Comparison of ENCODE assay signal across 1 cellular context in the genomic region with DNA sequence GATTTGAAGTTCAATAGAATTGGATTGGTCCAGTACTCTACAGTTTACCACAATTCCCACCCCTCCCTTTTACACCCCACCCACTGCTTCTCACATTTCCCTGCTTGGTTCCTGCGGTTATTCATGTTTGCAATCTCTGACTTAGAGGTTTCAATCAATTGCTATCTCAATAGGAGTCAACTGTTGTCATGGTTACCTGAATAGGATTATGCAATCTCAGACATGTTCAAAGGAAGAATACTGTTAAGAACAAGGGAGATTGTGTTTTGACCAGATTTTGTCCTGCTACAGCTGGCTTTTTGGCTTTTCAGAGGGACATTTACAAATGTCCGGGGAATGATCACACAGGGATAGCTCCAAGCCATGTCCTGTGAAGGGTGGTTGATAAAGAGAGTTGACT.
TF ChIP-seq lines count a peak whose summit lies in the region.

No MANE protein-coding gene starts in this region.

TF ChIP-seq in K562, 482 proteins besides CTCF, POLR2A, EP300 and RAD21:
- TF ChIP-seq DDX20 (tag; IDR thresholded peaks at IDR 0.05; ENCODE audit: low read depth) (no peak), CEBPG (CRISPR knock-in tag; IDR thresholded peaks at IDR 0.05) (no peak), CEBPG (tag; conservative IDR thresholded peaks at IDR 0.05 in 1 of 2, IDR thresholded peaks at IDR 0.05 in 1 of 2) (peak; percentile 58 to 60; a peak in 3 of 4 replicates), RFX1 (IDR thresholded peaks at IDR 0.05) (peak; percentile 84), MIER1 (IDR thresholded peaks at IDR 0.05; ENCODE audit: low read depth) (no peak), CEBPB (tag; IDR thresholded peaks at IDR 0.05) (peak; percentile 63)
